Comparison of ENCODE assay signal across 36 cellular contexts in genomic region chr1:240987928-240988327, GRCh38.
DNase-seq lines count a peak whose midpoint lies in the region; ATAC-seq, FAIRE-seq and TF ChIP-seq lines count a peak whose summit lies in the region.
"Had no signal": no experiment of that assay in that cellular context is flagged by ENCODE, and none has a peak within 500 bp of the region (broad histone marks: within the 10 kb centered on the region; RNA-seq: fewer than 3 reads in every experiment).

No MANE protein-coding gene starts in this region.

- H3K9me3 Mint-ChIP-seq in natural killer cell treated with Interleukin-12 subunit alpha and Interleukin-12 subunit beta and Interleukin-15 and Interleukin-18, amount 100 ng/mL, for 72 hours = peaks cover 4% of the 10 kb centered on the region
- H3K9me3 Mint-ChIP-seq: nephron progenitor cell had no signal

- no peak for TF ChIP-seq CTCF in HEK293 (tag by site-specific recombination; IDR thresholded peaks at IDR 0.05)

- no peak overlapping the region for H3K4me3 Mint-ChIP-seq in natural killer cell treated with Interleukin-12 subunit alpha and Interleukin-12 subunit beta and Interleukin-15 and Interleukin-18, amount 100 ng/mL, for 72 hours
- H3K4me3 Mint-ChIP-seq: activated CD4-positive, alpha-beta T cell treated with anti-CD3 and anti-CD28 coated beads for 36 hours; activated CD8-positive, alpha-beta T cell treated with anti-CD3 and anti-CD28 coated beads, Interleukin-2, amount 10 ng/mL, durations not matched to agents 7 days and 5 days; activated naive CD4-positive, alpha-beta T cell treated with anti-CD3 and anti-CD28 coated beads, Interleukin-2, amount 50 U/mL, for 24 hours; nephron progenitor cell; stimulated activated naive CD8-positive, alpha-beta T cell treated with anti-CD3 and anti-CD28 coated beads, Interleukin-15, amount 100 ng/mL, for 72 hours; T-helper 17 cell had no signal

- POLR2A ChIA-PET in HEK293 (lab: Yijun Ruan, JAX) = no interaction called here

- H3K4me1 Mint-ChIP-seq in natural killer cell treated with Interleukin-12 subunit alpha and Interleukin-12 subunit beta and Interleukin-15 and Interleukin-18, amount 100 ng/mL, for 72 hours (ENCODE audit: low read depth in 2 of 2) = no peaks in the 10 kb centered on the region
- H3K4me1 Mint-ChIP-seq: activated CD4-positive, alpha-beta T cell treated with anti-CD3 and anti-CD28 coated beads for 36 hours; activated naive CD4-positive, alpha-beta T cell treated with anti-CD3 and anti-CD28 coated beads, Interleukin-2, amount 50 U/mL, for 24 hours; stimulated activated naive CD8-positive, alpha-beta T cell treated with anti-CD3 and anti-CD28 coated beads, Interleukin-15, amount 100 ng/mL, for 72 hours; T-helper 17 cell had no signal

- H3K36me3 ChIP-seq in HEK293 (ENCODE audit: control insufficient read depth in 2 of 2, insufficient read depth in 1 of 2, low read length in 2 of 2) = no peaks in the 10 kb centered on the region
- H3K36me3 ChIP-seq: ovary, thyroid gland had no signal

- no peak overlapping the region for H3K27ac Mint-ChIP-seq in natural killer cell treated with Interleukin-12 subunit alpha and Interleukin-12 subunit beta and Interleukin-15 and Interleukin-18, amount 100 ng/mL, for 72 hours
- H3K27ac Mint-ChIP-seq: activated CD4-positive, alpha-beta T cell treated with anti-CD3 and anti-CD28 coated beads for 36 hours; activated CD8-positive, alpha-beta T cell treated with anti-CD3 and anti-CD28 coated beads, Interleukin-2, amount 10 ng/mL, durations not matched to agents 7 days and 5 days; activated naive CD4-positive, alpha-beta T cell treated with anti-CD3 and anti-CD28 coated beads, Interleukin-2, amount 50 U/mL, for 24 hours; activated T-helper 2 cell treated with anti-CD3 and anti-CD28 coated beads, Interferon-gamma antibody, Interleukin-2, Interleukin-4, amounts not matched to agents 10 μg/mL and 5 μg/mL and 100 μg/mL, durations not matched to agents 14 hours and 24 hours and 36 hours; nephron progenitor cell; stimulated activated naive CD8-positive, alpha-beta T cell treated with anti-CD3 and anti-CD28 coated beads, Interleukin-15, amount 100 ng/mL, for 72 hours; T-helper 17 cell had no signal

- 0 out of 2 replicates have a peak, but pooled peaks cover 3% of the 10 kb centered on the region for H3K4me1 ChIP-seq in HEK293 (ENCODE audit: control insufficient read depth, insufficient read depth, low read length)
- H3K4me1 ChIP-seq: thyroid gland had no signal

- FAIRE-seq in TTC549 (lab: Jason Lieb, UNC) = peak; percentile 5
- FAIRE-seq: bronchial epithelial cell, colon, GM12892 had no signal

- H3K9me3 ChIP-seq in HEK293 (ENCODE audit: control insufficient read depth, insufficient read depth, low read depth, low read length) = no peaks in the 10 kb centered on the region
- H3K9me3 ChIP-seq: ovary, thyroid gland had no signal

- H3K4me3 ChIP-seq in HEK293 (ENCODE audit: low read depth, low read length) = no peak overlapping the region
- H3K4me3 ChIP-seq in skeletal muscle cell (ENCODE audit: low read depth, low read length) = no peak overlapping the region
- H3K4me3 ChIP-seq: lung, ovary, SK-N-MC, smooth muscle cell, thyroid gland had no signal

- ATAC-seq in GM18868 (IDR thresholded peaks at IDR 0.05; ENCODE audit: unreplicated experiment) = no peak
- no peak for ATAC-seq in natural killer cell treated with Interleukin-12 subunit alpha and Interleukin-12 subunit beta and Interleukin-15 and Interleukin-18, amount 100 ng/mL, for 72 hours
- ATAC-seq: activated CD4-positive, alpha-beta T cell treated with anti-CD3 and anti-CD28 coated beads for 36 hours; activated CD8-positive, alpha-beta T cell treated with anti-CD3 and anti-CD28 coated beads, Interleukin-2, amount 10 ng/mL, durations not matched to agents 7 days and 5 days; stimulated activated naive CD8-positive, alpha-beta T cell treated with anti-CD3 and anti-CD28 coated beads, Interleukin-15, amount 100 ng/mL, for 72 hours; T-helper 17 cell had no signal

- DNase-seq in NCI-H345 (lab: John Stamatoyannopoulos, UW) = peak; percentile 20
- no peak for DNase-seq in NCI-H345 treated with DMSO at 0.1 percent for 48 hours (lab: John Stamatoyannopoulos, UW; ENCODE audit: unreplicated experiment)
- DNase-seq in skeletal muscle cell (ENCODE audit: low read depth) = peak; percentile 9
- DNase-seq in AG08396 (ENCODE audit: low spot score) = no peak
- DNase-seq in natural killer cell treated with Interleukin-12 subunit alpha and Interleukin-12 subunit beta and Interleukin-15 and Interleukin-18, amount 100 ng/mL, for 72 hours (ENCODE audit: low spot score) = no peak
- DNase-seq: activated CD4-positive, alpha-beta T cell treated with anti-CD3 and anti-CD28 coated beads for 36 hours; activated CD8-positive, alpha-beta T cell treated with anti-CD3 and anti-CD28 coated beads, Interleukin-2, amount 10 ng/mL, durations not matched to agents 7 days and 5 days; amygdala; COR-L47; effector CD4-positive, alpha-beta T cell; H7; head of caudate nucleus; KG1; kidney glomerular epithelial cell; MV-4-11; NCI-H1436 treated with DMSO at 0.1 percent for 48 hours; NCI-H2171 treated with DMSO at 0.1 percent for 48 hours; NCI-H82; nephron progenitor cell; ovary; stimulated activated CD4-positive, alpha-beta T cell treated with anti-CD3 and anti-CD28 coated beads, Interleukin-1b, Interleukin-23, amount 100 ng/mL, for 48 hours; stimulated activated CD8-positive, alpha-beta memory T cell treated with anti-CD3 and anti-CD28 coated beads, Interleukin-4, amount 100 ng/mL, for 48 hours; stimulated activated naive CD8-positive, alpha-beta T cell treated with anti-CD3 and anti-CD28 coated beads, Interleukin-15, amount 100 ng/mL, for 72 hours; T-helper 17 cell; thyroid gland had no signal

- no peaks in the 10 kb centered on the region for H3K36me3 Mint-ChIP-seq in natural killer cell treated with Interleukin-12 subunit alpha and Interleukin-12 subunit beta and Interleukin-15 and Interleukin-18, amount 100 ng/mL, for 72 hours
- H3K36me3 Mint-ChIP-seq: activated naive CD4-positive, alpha-beta T cell treated with anti-CD3 and anti-CD28 coated beads, Interleukin-2, amount 50 U/mL, for 24 hours had no signal

- no peaks in the 10 kb centered on the region for H3K27me3 Mint-ChIP-seq in natural killer cell treated with Interleukin-12 subunit alpha and Interleukin-12 subunit beta and Interleukin-15 and Interleukin-18, amount 100 ng/mL, for 72 hours
- H3K27me3 Mint-ChIP-seq: activated CD4-positive, alpha-beta T cell treated with anti-CD3 and anti-CD28 coated beads for 36 hours; activated naive CD4-positive, alpha-beta T cell treated with anti-CD3 and anti-CD28 coated beads, Interleukin-2, amount 50 U/mL, for 24 hours; stimulated activated naive CD8-positive, alpha-beta T cell treated with anti-CD3 and anti-CD28 coated beads, Interleukin-15, amount 100 ng/mL, for 72 hours; T-helper 17 cell had no signal

- H3K27ac ChIP-seq in HEK293 (ENCODE audit: extremely low read depth, low read depth, low read length) = no peak overlapping the region
- H3K27ac ChIP-seq: ovary, SK-N-MC, thyroid gland had no signal

- CTCF ChIA-PET in HEK293 (lab: Yijun Ruan, JAX) = interaction anchor here (0.8 kb wide), 1 partner anchor 102 kb away, joined by 3 read pairs; no protein-coding TSS in a partner anchor

TF ChIP-seq in HEK293, 187 proteins besides CTCF, POLR2A, EP300 and RAD21 (continues in another document):
- TF ChIP-seq ATF2 (tag by site-specific recombination; IDR thresholded peaks at IDR 0.05; ENCODE audit: low read depth) (peak; percentile 28; the same call in 1 of the 2 replicates), ZNF664 (tag by site-specific recombination; IDR thresholded peaks at IDR 0.05) (no peak), ZNF513 (tag by site-specific recombination; IDR thresholded peaks at IDR 0.05) (0 out of 2 replicates have a peak, but pooled peaks have one; percentile 17), ZNF629 (tag by site-specific recombination; IDR thresholded peaks at IDR 0.05) (peak; percentile 79), ZNF701 (tag by site-specific recombination; IDR thresholded peaks at IDR 0.05) (no peak)
- TF ChIP-seq, protein P1, sequence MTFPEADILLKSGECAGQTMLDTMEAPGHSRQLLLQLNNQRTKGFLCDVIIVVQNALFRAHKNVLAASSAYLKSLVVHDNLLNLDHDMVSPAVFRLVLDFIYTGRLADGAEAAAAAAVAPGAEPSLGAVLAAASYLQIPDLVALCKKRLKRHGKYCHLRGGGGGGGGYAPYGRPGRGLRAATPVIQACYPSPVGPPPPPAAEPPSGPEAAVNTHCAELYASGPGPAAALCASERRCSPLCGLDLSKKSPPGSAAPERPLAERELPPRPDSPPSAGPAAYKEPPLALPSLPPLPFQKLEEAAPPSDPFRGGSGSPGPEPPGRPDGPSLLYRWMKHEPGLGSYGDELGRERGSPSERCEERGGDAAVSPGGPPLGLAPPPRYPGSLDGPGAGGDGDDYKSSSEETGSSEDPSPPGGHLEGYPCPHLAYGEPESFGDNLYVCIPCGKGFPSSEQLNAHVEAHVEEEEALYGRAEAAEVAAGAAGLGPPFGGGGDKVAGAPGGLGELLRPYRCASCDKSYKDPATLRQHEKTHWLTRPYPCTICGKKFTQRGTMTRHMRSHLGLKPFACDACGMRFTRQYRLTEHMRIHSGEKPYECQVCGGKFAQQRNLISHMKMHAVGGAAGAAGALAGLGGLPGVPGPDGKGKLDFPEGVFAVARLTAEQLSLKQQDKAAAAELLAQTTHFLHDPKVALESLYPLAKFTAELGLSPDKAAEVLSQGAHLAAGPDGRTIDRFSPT (tag by site-specific recombination; IDR thresholded peaks at IDR 0.05) = peak; percentile 42; the same call in 1 of the 2 replicates

Comparison
In these comparisons a context has a peak if more than half of its experiments do, and no peak if none do; other contexts are left out.
1. DNase-seq: peak in NCI-H345 (single experiment) and skeletal muscle cell (single experiment); none in NCI-H345 treated with DMSO at 0.1 percent for 48 hours (single experiment), AG08396 (single experiment) and natural killer cell treated with Interleukin-12 subunit alpha and Interleukin-12 subunit beta and Interleukin-15 and Interleukin-18, amount 100 ng/mL, for 72 hours (single experiment).